In genomic region chr19:58150328-58150921, GRCh38 we compare ENCODE assay signal across 8 cellular contexts. TPM values are rescaled to one million over a fixed set of nuclear protein-coding genes. Genes with fewer than 3 reads are reported as not detected.
DNase-seq lines count a peak whose midpoint lies in the region; TF ChIP-seq lines count a peak whose summit lies in the region.

ZNF329 (minus strand) TSS chr19:58150789; CDS start chr19:58129503, 21,286 bp downstream.

- CTCF ChIA-PET in HEK293T (lab: Yijun Ruan, JAX), result no interaction called here

- peaks cover 62% of the 10 kb centered on the region for H3K79me2 ChIP-seq in hepatocyte

- H3K9ac ChIP-seq in ES-I3 (ENCODE audit: low read depth, low read length), result peak within 1 kb of the TSS; percentile 87

- peak within 1 kb of the TSS; percentile 94 for H3K4me2 ChIP-seq in hepatocyte

- POLR2A ChIA-PET in HEK293T (lab: Yijun Ruan, JAX), result no interaction called here

- H3K9me3 ChIP-seq in ES-I3 (ENCODE audit: control insufficient read depth, insufficient read depth, low read length) (peaks cover 12% of the 10 kb centered on the region; the same call in 1 of the 2 replicates), hepatocyte (ENCODE audit: low read depth) (peaks cover 36% of the 10 kb centered on the region), vagina (peaks cover 10% of the 10 kb centered on the region)

- TF ChIP-seq CTCF in astrocyte of the cerebellum (IDR thresholded peaks at IDR 0.05; ENCODE audit: low read depth, low read length, missing control alignments) (no peak), hepatocyte (IDR thresholded peaks at IDR 0.05; ENCODE audit: poor library complexity) (no peak), vagina (IDR thresholded peaks at IDR 0.05) (peak in 1 of 3 experiments; percentile 13)

- TF ChIP-seq POLR2A in vagina (IDR thresholded peaks at IDR 0.05), result no peak

- peak within 1 kb of the TSS; percentile 63 for H2AFZ ChIP-seq in hepatocyte

- DNase-seq in HEK293T (ENCODE audit: extremely low spot score) (peak; percentile 84), NCI-H1417 treated with DMSO at 0.1 percent for 48 hours (lab: John Stamatoyannopoulos, UW) (peak; percentile 2), T1000 (lab: John Stamatoyannopoulos, UW) (peak; percentile 82), astrocyte of the cerebellum (ENCODE audit: low read depth) (peak; percentile 49), hepatocyte (ENCODE audit: low spot score) (peak; percentile 93), renal cortical epithelial cell (ENCODE audit: low read depth) (peak; percentile 56), vagina (ENCODE audit: extremely low spot score in 2 of 2) (peak in 1 of 2 donors; percentile 96)

- H3K4me1 ChIP-seq in ES-I3 (ENCODE audit: insufficient read depth, low read length) (no peaks in the 10 kb centered on the region), hepatocyte (ENCODE audit: insufficient read depth) (peaks cover 18% of the 10 kb centered on the region), vagina (peaks cover 40% of the 10 kb centered on the region)

- H4K20me1 ChIP-seq in hepatocyte (ENCODE audit: insufficient read depth, poor library complexity, severe bottlenecking), result no peaks in the 10 kb centered on the region

- H3K27ac ChIP-seq in hepatocyte (peak within 1 kb of the TSS; percentile 88), vagina (peak within 1 kb of the TSS; percentile 65)

- H3K27me3 ChIP-seq in hepatocyte, result no peaks in the 10 kb centered on the region
- no peaks in the 10 kb centered on the region for H3K27me3 ChIP-seq in vagina

- peak within 1 kb of the TSS; percentile 94 for H3K4me3 ChIP-seq in astrocyte of the cerebellum (ENCODE audit: low read depth, low read length)
- H3K4me3 ChIP-seq in hepatocyte, result peak within 1 kb of the TSS; percentile 74
- H3K4me3 ChIP-seq in vagina, result peak within 1 kb of the TSS; percentile 80 to 92

- under 1% methylated on average over 57 of the region's 62 CpGs for WGBS in hepatocyte (ENCODE audit: low lambda C conversion rate, missing lambda C conversion rate)

- H3K9me2 ChIP-seq in hepatocyte (replicated peaks; ENCODE audit: insufficient read depth), result no peaks in the 10 kb centered on the region

- H3K36me3 ChIP-seq in ES-I3 (ENCODE audit: insufficient read depth, low read length) (no peaks in the 10 kb centered on the region), hepatocyte (replicated peaks; ENCODE audit: insufficient read depth, low read depth) (peaks cover 4% of the 10 kb centered on the region), vagina (peaks cover 0 to 8% of the 10 kb centered on the region in 2 donors)

- intact Hi-C loops in vagina (cut with DNase I), result no loop called here

- in situ Hi-C loops in astrocyte of the cerebellum (cut with HindIII; ENCODE audit: low sequenced_read_pairs), result no loop called here

TF ChIP-seq in HEK293T, 16 proteins besides CTCF, POLR2A, EP300 and RAD21:
- TF ChIP-seq FOXA1 (IDR thresholded peaks at IDR 0.05) (no peak), TARDBP (IDR thresholded peaks at IDR 0.05) (no peak), ARNT (IDR thresholded peaks at IDR 0.05) (no peak)

RNA-seq across cellular contexts. Expression of gene ZNF329, which starts in this region (rescaled TPM):
- total RNA-seq in hepatocyte (17.0 and 18.4 TPM in 2 replicates), renal cortical epithelial cell (13.0 and 21.8 TPM in 2 replicates), vagina (9.6 TPM)
- 1.8 and 2.8 TPM in 2 replicates for polyA plus RNA-seq in hepatocyte
